40 cellular contexts compared by ENCODE assay signal in the genomic region with DNA sequence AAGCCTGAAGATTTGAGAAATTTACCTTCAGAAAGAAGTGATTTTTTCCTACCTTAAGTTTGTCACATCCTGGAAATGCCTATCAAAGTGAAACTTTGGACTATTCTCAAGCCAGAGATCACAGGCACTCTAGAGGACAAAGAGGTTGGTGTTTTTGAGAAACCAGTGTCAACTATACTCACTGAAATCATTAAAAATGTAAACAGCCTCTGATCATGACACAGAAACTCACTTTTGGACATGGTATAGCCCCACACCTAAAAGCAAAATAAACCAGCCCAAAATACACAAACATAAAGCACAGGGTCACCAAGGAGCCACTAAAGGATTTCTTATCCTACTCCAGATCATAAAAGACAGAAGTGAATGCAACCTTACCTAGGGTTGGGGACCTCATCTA.
"Had no signal": no experiment of that assay in that cellular context is flagged by ENCODE, and none has a peak within 500 bp of the region (broad histone marks: within the 10 kb centered on the region; RNA-seq: fewer than 3 reads in every experiment).

No MANE protein-coding gene starts in this region.

- H3K4me3 ChIP-seq: adrenal gland, ascending aorta, body of pancreas, breast epithelium, cardiac muscle cell had no signal

- FAIRE-seq: astrocyte, bronchial epithelial cell had no signal

- DNase-seq: activated effector memory CD4-positive, alpha-beta T cell treated with anti-CD3 and anti-CD28 coated beads, Interleukin-2, amount 50 U/mL, for 16 hours; activated effector memory CD4-positive, alpha-beta T cell treated with Interleukin-2 at 50 U/mL for 16 hours; activated gamma-delta T cell; activated gamma-delta T cell treated with Interleukin-2 at 50 U/mL for 16 hours; activated naive CD4-positive, alpha-beta T cell; activated naive CD4-positive, alpha-beta T cell treated with anti-CD3 and anti-CD28 coated beads for 36 hours; activated naive CD4-positive, alpha-beta T cell treated with anti-CD3 and anti-CD28 coated beads, Interleukin-2, amount 10 ng/mL, durations not matched to agents 7 days and 5 days; activated naive CD4-positive, alpha-beta T cell treated with anti-CD3 and anti-CD28 coated beads, Interleukin-2, amount 50 U/mL, for 16 hours; activated naive CD4-positive, alpha-beta T cell treated with Interleukin-2 at 50 U/mL for 16 hours; activated naive CD8-positive, alpha-beta T cell treated with anti-CD3 and anti-CD28 coated beads for 36 hours; activated naive CD8-positive, alpha-beta T cell treated with anti-CD3 and anti-CD28 coated beads, Interleukin-2, amount 10 ng/mL, durations not matched to agents 7 days and 5 days; activated naive CD8-positive, alpha-beta T cell treated with anti-CD3 and anti-CD28 coated beads, Interleukin-2, amount 50 U/mL, for 24 hours; activated T-cell treated with anti-CD3 and anti-CD28 coated beads, Interleukin-2, amount 50 U/mL, for 1 hour; activated T-cell treated with anti-CD3 and anti-CD28 coated beads, Interleukin-2, amount 50 U/mL, for 24 hours; activated T-cell treated with anti-CD3 and anti-CD28 coated beads, Interleukin-2, amount 50 U/mL, for 4 hours; activated T-cell treated with anti-CD3 and anti-CD28 coated beads, Interleukin-2, amount 50 U/mL, for 48 hours; activated T-cell treated with anti-CD3 and anti-CD28 coated beads, Interleukin-2, amount 50 U/mL, for 72 hours; adrenal gland; amniotic stem cell; amygdala; anterior cingulate cortex; aorta; body of pancreas; brain microvascular endothelial cell; caudate nucleus; central memory CD4-positive, alpha-beta T cell; cerebellar nuclear complex had no signal

- H3K4me1 ChIP-seq: adrenal gland, ascending aorta, body of pancreas, breast epithelium had no signal

- H3K36me3 Mint-ChIP-seq: activated naive CD4-positive, alpha-beta T cell treated with anti-CD3 and anti-CD28 coated beads, Interleukin-2, amount 10 ng/mL, durations not matched to agents 7 days and 5 days; activated naive CD4-positive, alpha-beta T cell treated with anti-CD3 and anti-CD28 coated beads, Interleukin-2, amount 50 U/mL, for 24 hours; activated naive CD4-positive, alpha-beta T cell treated with anti-CD3 and anti-CD28 coated beads, Interleukin-2, amount 50 U/mL, for 72 hours; activated naive CD8-positive, alpha-beta T cell; activated naive CD8-positive, alpha-beta T cell treated with anti-CD3 and anti-CD28 coated beads for 36 hours; activated naive CD8-positive, alpha-beta T cell treated with anti-CD3 and anti-CD28 coated beads, Interleukin-2, amount 10 ng/mL, durations not matched to agents 7 days and 5 days; brain had no signal

- H3K36me3 ChIP-seq: adrenal gland, ascending aorta, brain microvascular endothelial cell, breast epithelium, cardiac muscle cell had no signal

- H3K27me3 ChIP-seq: adrenal gland, ascending aorta, body of pancreas, brain microvascular endothelial cell, breast epithelium, cardiac muscle cell had no signal

- H3K9me3 ChIP-seq: adrenal gland, ascending aorta, body of pancreas, breast epithelium had no signal

- H3K4me1 Mint-ChIP-seq: activated naive CD4-positive, alpha-beta T cell treated with anti-CD3 and anti-CD28 coated beads, Interleukin-2, amount 10 ng/mL, durations not matched to agents 7 days and 5 days; activated naive CD4-positive, alpha-beta T cell treated with anti-CD3 and anti-CD28 coated beads, Interleukin-2, amount 50 U/mL, for 24 hours; activated naive CD8-positive, alpha-beta T cell treated with anti-CD3 and anti-CD28 coated beads for 36 hours; activated naive CD8-positive, alpha-beta T cell treated with anti-CD3 and anti-CD28 coated beads, Interleukin-2, amount 10 ng/mL, durations not matched to agents 7 days and 5 days; activated naive CD8-positive, alpha-beta T cell treated with anti-CD3 and anti-CD28 coated beads, Interleukin-2, amount 50 U/mL, for 24 hours; activated T-helper 17 cell treated with anti-CD3 and anti-CD28 coated beads, Interleukin-2, amount 50 U/mL, for 72 hours; central memory CD8-positive, alpha-beta T cell had no signal

- H3K9me3 Mint-ChIP-seq: activated naive CD4-positive, alpha-beta T cell treated with anti-CD3 and anti-CD28 coated beads for 36 hours; activated naive CD4-positive, alpha-beta T cell treated with anti-CD3 and anti-CD28 coated beads, Interleukin-2, amount 50 U/mL, for 24 hours; activated naive CD4-positive, alpha-beta T cell treated with anti-CD3 and anti-CD28 coated beads, Interleukin-2, amount 50 U/mL, for 72 hours; activated naive CD8-positive, alpha-beta T cell treated with anti-CD3 and anti-CD28 coated beads for 36 hours; activated naive CD8-positive, alpha-beta T cell treated with anti-CD3 and anti-CD28 coated beads, Interleukin-2, amount 10 ng/mL, durations not matched to agents 7 days and 5 days; activated naive CD8-positive, alpha-beta T cell treated with anti-CD3 and anti-CD28 coated beads, Interleukin-2, amount 50 U/mL, for 24 hours; activated T-cell treated with anti-CD3 and anti-CD28 coated beads, Interleukin-2, amount 50 U/mL, for 24 hours; activated T-cell treated with anti-CD3 and anti-CD28 coated beads, Interleukin-2, amount 50 U/mL, for 4 hours; activated T-helper 1 cell treated with anti-CD3 and anti-CD28 coated beads, Interleukin-12 subunit alpha, Interleukin-12 subunit beta, Interleukin-2, Interleukin-4 antibody, amounts not matched to agents 30 ng/mL and 10 ng/mL and 1 ng/mL, durations not matched to agents 14 hours and 24 hours and 36 hours; activated T-helper 17 cell treated with anti-CD3 and anti-CD28 coated beads, Interleukin-2, amount 50 U/mL, for 72 hours; activated T-helper 2 cell treated with anti-CD3 and anti-CD28 coated beads, Interferon-gamma antibody, Interleukin-2, Interleukin-4, amounts not matched to agents 10 μg/mL and 5 μg/mL and 100 μg/mL, durations not matched to agents 14 hours and 24 hours and 36 hours; brain; central memory CD8-positive, alpha-beta T cell had no signal

- H3K27me3 Mint-ChIP-seq: activated naive CD4-positive, alpha-beta T cell treated with anti-CD3 and anti-CD28 coated beads, Interleukin-2, amount 10 ng/mL, durations not matched to agents 7 days and 5 days; activated naive CD4-positive, alpha-beta T cell treated with anti-CD3 and anti-CD28 coated beads, Interleukin-2, amount 50 U/mL, for 24 hours; activated naive CD8-positive, alpha-beta T cell; activated naive CD8-positive, alpha-beta T cell treated with anti-CD3 and anti-CD28 coated beads for 36 hours; activated naive CD8-positive, alpha-beta T cell treated with anti-CD3 and anti-CD28 coated beads, Interleukin-2, amount 10 ng/mL, durations not matched to agents 7 days and 5 days; activated naive CD8-positive, alpha-beta T cell treated with anti-CD3 and anti-CD28 coated beads, Interleukin-2, amount 50 U/mL, for 24 hours; activated T-cell treated with anti-CD3 and anti-CD28 coated beads, Interleukin-2, amount 50 U/mL, for 24 hours; activated T-helper 17 cell treated with anti-CD3 and anti-CD28 coated beads, Interleukin-2, amount 50 U/mL, for 72 hours; brain; central memory CD8-positive, alpha-beta T cell had no signal

- H3K27ac Mint-ChIP-seq: activated naive CD4-positive, alpha-beta T cell treated with anti-CD3 and anti-CD28 coated beads for 36 hours; activated naive CD4-positive, alpha-beta T cell treated with anti-CD3 and anti-CD28 coated beads, Interleukin-2, amount 10 ng/mL, durations not matched to agents 7 days and 5 days; activated naive CD4-positive, alpha-beta T cell treated with anti-CD3 and anti-CD28 coated beads, Interleukin-2, amount 50 U/mL, for 24 hours; activated naive CD4-positive, alpha-beta T cell treated with anti-CD3 and anti-CD28 coated beads, Interleukin-2, amount 50 U/mL, for 72 hours; activated naive CD8-positive, alpha-beta T cell; activated naive CD8-positive, alpha-beta T cell treated with anti-CD3 and anti-CD28 coated beads for 36 hours; activated naive CD8-positive, alpha-beta T cell treated with anti-CD3 and anti-CD28 coated beads, Interleukin-2, amount 10 ng/mL, durations not matched to agents 7 days and 5 days; activated naive CD8-positive, alpha-beta T cell treated with anti-CD3 and anti-CD28 coated beads, Interleukin-2, amount 50 U/mL, for 24 hours; activated T-cell treated with anti-CD3 and anti-CD28 coated beads, Interleukin-2, amount 50 U/mL, for 24 hours; activated T-cell treated with anti-CD3 and anti-CD28 coated beads, Interleukin-2, amount 50 U/mL, for 72 hours; activated T-helper 1 cell treated with anti-CD3 and anti-CD28 coated beads, Interleukin-12 subunit alpha, Interleukin-12 subunit beta, Interleukin-2, Interleukin-4 antibody, amounts not matched to agents 30 ng/mL and 10 ng/mL and 1 ng/mL, durations not matched to agents 14 hours and 24 hours and 36 hours; activated T-helper 17 cell treated with anti-CD3 and anti-CD28 coated beads, Interleukin-2, amount 50 U/mL, for 72 hours; activated T-helper 2 cell treated with anti-CD3 and anti-CD28 coated beads, Interferon-gamma antibody, Interleukin-2, Interleukin-4, amounts not matched to agents 10 μg/mL and 5 μg/mL and 100 μg/mL, durations not matched to agents 14 hours and 24 hours and 36 hours; brain had no signal

- H3K4me3 Mint-ChIP-seq: activated naive CD4-positive, alpha-beta T cell treated with anti-CD3 and anti-CD28 coated beads for 36 hours; activated naive CD4-positive, alpha-beta T cell treated with anti-CD3 and anti-CD28 coated beads, Interleukin-2, amount 10 ng/mL, durations not matched to agents 7 days and 5 days; activated naive CD4-positive, alpha-beta T cell treated with anti-CD3 and anti-CD28 coated beads, Interleukin-2, amount 50 U/mL, for 24 hours; activated naive CD8-positive, alpha-beta T cell; activated naive CD8-positive, alpha-beta T cell treated with anti-CD3 and anti-CD28 coated beads for 36 hours; activated naive CD8-positive, alpha-beta T cell treated with anti-CD3 and anti-CD28 coated beads, Interleukin-2, amount 10 ng/mL, durations not matched to agents 7 days and 5 days; activated naive CD8-positive, alpha-beta T cell treated with anti-CD3 and anti-CD28 coated beads, Interleukin-2, amount 50 U/mL, for 24 hours; activated T-cell treated with anti-CD3 and anti-CD28 coated beads, Interleukin-2, amount 50 U/mL, for 24 hours; activated T-cell treated with anti-CD3 and anti-CD28 coated beads, Interleukin-2, amount 50 U/mL, for 4 hours; activated T-cell treated with anti-CD3 and anti-CD28 coated beads, Interleukin-2, amount 50 U/mL, for 72 hours; activated T-helper 1 cell treated with anti-CD3 and anti-CD28 coated beads, Interleukin-12 subunit alpha, Interleukin-12 subunit beta, Interleukin-2, Interleukin-4 antibody, amounts not matched to agents 30 ng/mL and 10 ng/mL and 1 ng/mL, durations not matched to agents 14 hours and 24 hours and 36 hours; activated T-helper 17 cell treated with anti-CD3 and anti-CD28 coated beads, Interleukin-2, amount 50 U/mL, for 72 hours; brain; central memory CD8-positive, alpha-beta T cell had no signal

- H3K27ac ChIP-seq: adrenal gland, ascending aorta, body of pancreas, brain microvascular endothelial cell, breast epithelium, cardiac muscle cell had no signal

- ATAC-seq: activated naive CD4-positive, alpha-beta T cell treated with anti-CD3 and anti-CD28 coated beads, Interleukin-2, amount 50 U/mL, for 72 hours; activated naive CD8-positive, alpha-beta T cell treated with anti-CD3 and anti-CD28 coated beads, Interleukin-2, amount 50 U/mL, for 24 hours; activated T-cell treated with anti-CD3 and anti-CD28 coated beads, Interleukin-2, amount 50 U/mL, for 4 hours; activated T-cell treated with anti-CD3 and anti-CD28 coated beads, Interleukin-2, amount 50 U/mL, for 72 hours; activated T-helper 17 cell treated with anti-CD3 and anti-CD28 coated beads, Interleukin-2, amount 50 U/mL, for 72 hours; body of pancreas had no signal
